Comparison of ENCODE assay signal across 20 cellular contexts in genomic region chr10:97406064-97406463, GRCh38. TPM values are rescaled to one million over a fixed set of nuclear protein-coding genes. Genes with fewer than 3 reads are reported as not detected.
DNase-seq lines count a peak whose midpoint lies in the region; ATAC-seq and TF ChIP-seq lines count a peak whose summit lies in the region.
"Had no signal": no experiment of that assay in that cellular context is flagged by ENCODE, and none has a peak within 500 bp of the region (broad histone marks: within the 10 kb centered on the region; RNA-seq: fewer than 3 reads in every experiment).

No MANE protein-coding gene starts in this region.

- POLR2A ChIA-PET in OCI-LY7 (lab: Charles Lee): interaction anchor here (0.7 kb wide), 1 partner anchor 30 kb away, joined by 3 read pairs; no protein-coding TSS in a partner anchor

- TF ChIP-seq CTCF in HL-60 (IDR thresholded peaks at IDR 0.05; ENCODE audit: insufficient read depth, low read length) (no peak), OCI-LY7 (conservative IDR thresholded peaks at IDR 0.05; ENCODE audit: low read length) (no peak), chondrocyte (IDR thresholded peaks at IDR 0.05) (no peak), GM20000 (IDR thresholded peaks at IDR 0.05; ENCODE audit: extremely low read depth, missing control alignments) (no peak)

- H3K27ac Mint-ChIP-seq in chondrocyte (ENCODE audit: unreplicated experiment): peak overlapping the region; percentile 36
- H3K27ac Mint-ChIP-seq: activated CD4-positive, alpha-beta T cell treated with anti-CD3 and anti-CD28 coated beads, Interleukin-2, amount 10 ng/mL, durations not matched to agents 7 days and 5 days; activated naive CD8-positive, alpha-beta T cell treated with anti-CD3 and anti-CD28 coated beads for 36 hours had no signal

- H3K36me3 Mint-ChIP-seq in chondrocyte (ENCODE audit: low read depth): no peaks in the 10 kb centered on the region
- H3K36me3 Mint-ChIP-seq: activated naive CD8-positive, alpha-beta T cell treated with anti-CD3 and anti-CD28 coated beads for 36 hours; IgD-negative memory B cell had no signal

- H3K4me1 Mint-ChIP-seq in chondrocyte (ENCODE audit: low read depth): peaks cover 10% of the 10 kb centered on the region

- no peaks in the 10 kb centered on the region for H3K79me2 ChIP-seq in OCI-LY7 (ENCODE audit: insufficient read depth, low read depth, low read length)
- H3K79me2 ChIP-seq: hepatocyte had no signal

- H3K27me3 Mint-ChIP-seq in chondrocyte (ENCODE audit: low read depth): no peaks in the 10 kb centered on the region
- H3K27me3 Mint-ChIP-seq: activated CD4-positive, alpha-beta T cell treated with anti-CD3 and anti-CD28 coated beads, Interleukin-2, amount 10 ng/mL, durations not matched to agents 7 days and 5 days; activated naive CD8-positive, alpha-beta T cell treated with anti-CD3 and anti-CD28 coated beads for 36 hours; IgD-negative memory B cell had no signal

- H4K20me1 ChIP-seq in OCI-LY7 (ENCODE audit: insufficient read depth, low read length): no peaks in the 10 kb centered on the region

- peak; percentile 84 to 96 for DNase-seq in HL-60 (ENCODE audit: low read depth in 1 of 2, low spot score in 1 of 2)
- DNase-seq in OCI-LY7 (ENCODE audit: low spot score): no peak
- DNase-seq in chondrocyte (ENCODE audit: low spot score): no peak
- no peak for DNase-seq in left cardiac atrium
- DNase-seq in GM20000 (ENCODE audit: low spot score): no peak
- DNase-seq in NCI-H146 treated with DMSO at 0.1 percent for 48 hours (lab: John Stamatoyannopoulos, UW; ENCODE audit: unreplicated experiment): no peak
- DNase-seq: activated CD4-positive, alpha-beta T cell treated with anti-CD3 and anti-CD28 coated beads, Interleukin-2, amount 10 ng/mL, durations not matched to agents 7 days and 5 days; activated naive CD8-positive, alpha-beta T cell treated with anti-CD3 and anti-CD28 coated beads for 36 hours; activated T-cell treated with anti-CD3 and anti-CD28 coated beads, Interleukin-2, amount 50 U/mL, for 48 hours; DMS53; NCI-H1105 treated with DMSO at 0.1 percent for 48 hours; NCI-H2171; right lobe of liver; SHP77 treated with DMSO at 0.1 percent for 48 hours; stimulated activated CD4-positive, alpha-beta T cell treated with anti-CD3 and anti-CD28 coated beads, Interleukin-2, amount 100 ng/mL, for 24 hours; T-helper 9 cell had no signal

- H3K9me3 Mint-ChIP-seq in chondrocyte (ENCODE audit: low read depth): no peaks in the 10 kb centered on the region
- H3K9me3 Mint-ChIP-seq: activated CD4-positive, alpha-beta T cell treated with anti-CD3 and anti-CD28 coated beads, Interleukin-2, amount 10 ng/mL, durations not matched to agents 7 days and 5 days; activated naive CD8-positive, alpha-beta T cell treated with anti-CD3 and anti-CD28 coated beads for 36 hours; IgD-negative memory B cell had no signal

- no peak for ATAC-seq in left cardiac atrium

- BruUV-seq in OCI-LY7 (replicated peaks; lab: Mats Ljungman, UMichigan): no TSS peak

- no peak overlapping the region for H3K4me2 ChIP-seq in OCI-LY7 (ENCODE audit: low read length)
- H3K4me2 ChIP-seq: hepatocyte had no signal

- H2AFZ ChIP-seq in OCI-LY7 (ENCODE audit: low read length): 0 out of 2 replicates have a peak overlapping the region, but pooled peaks have one; percentile 91
- H2AFZ ChIP-seq: hepatocyte had no signal

- no peaks in the 10 kb centered on the region for H3K9me3 ChIP-seq in OCI-LY7 (ENCODE audit: low read length)
- H3K9me3 ChIP-seq in skeletal muscle tissue (ENCODE audit: control insufficient read depth in 3 of 3, low read length in 3 of 3): no peaks in the 10 kb centered on the region
- H3K9me3 ChIP-seq: right lobe of liver, thoracic aorta had no signal

- H3K27ac ChIP-seq in HL-60 (replicated peaks) (peak overlapping the region; percentile 90), OCI-LY7 (ENCODE audit: low read depth, low read length, poor library complexity, severe bottlenecking) (no peak overlapping the region), skeletal muscle tissue (ENCODE audit: low read depth, low read length) (peak overlapping the region; percentile 40)
- H3K27ac ChIP-seq: hepatocyte, thoracic aorta had no signal

- intact Hi-C loops in OCI-LY7 (cut with micrococcal nuclease; ENCODE audit: unreplicated experiment): loop anchor here (2.0 kb wide), 1 partner anchor 207 kb away; no protein-coding TSS in a partner anchor
- intact Hi-C loops in left cardiac atrium (cut with DNase I): loop anchor here in 1 of 2 donors (5.0 kb wide), 1 partner anchor 146 kb away; no protein-coding TSS in a partner anchor

- no peak overlapping the region for H3K4me3 ChIP-seq in HL-60 (replicated peaks; ENCODE audit: insufficient read depth, low read length)
- H3K4me3 ChIP-seq in OCI-LY7 (ENCODE audit: low read depth, low read length, poor library complexity, severe bottlenecking): no peak overlapping the region
- H3K4me3 ChIP-seq in skeletal muscle tissue (ENCODE audit: low read length in 3 of 3): no peak overlapping the region
- H3K4me3 ChIP-seq: hepatocyte, right lobe of liver, thoracic aorta had no signal

- no peaks in the 10 kb centered on the region for H3K27me3 ChIP-seq in HL-60 (ENCODE audit: insufficient read depth, poor library complexity, severe bottlenecking)
- H3K27me3 ChIP-seq in skeletal muscle tissue (ENCODE audit: control insufficient read depth in 3 of 3, insufficient read depth in 3 of 3, low read length in 3 of 3): no peaks in the 10 kb centered on the region
- H3K27me3 ChIP-seq: hepatocyte, right lobe of liver had no signal

- H3K36me3 ChIP-seq in OCI-LY7 (ENCODE audit: insufficient read depth, low read length): no peaks in the 10 kb centered on the region
- no peaks in the 10 kb centered on the region for H3K36me3 ChIP-seq in skeletal muscle tissue (ENCODE audit: control insufficient read depth in 3 of 3, insufficient read depth in 3 of 3, low read length in 3 of 3)
- H3K36me3 ChIP-seq: right lobe of liver, thoracic aorta had no signal

- no peak overlapping the region for H3K4me3 Mint-ChIP-seq in chondrocyte (ENCODE audit: unreplicated experiment)
- H3K4me3 Mint-ChIP-seq: activated CD4-positive, alpha-beta T cell treated with anti-CD3 and anti-CD28 coated beads, Interleukin-2, amount 10 ng/mL, durations not matched to agents 7 days and 5 days; activated naive CD8-positive, alpha-beta T cell treated with anti-CD3 and anti-CD28 coated beads for 36 hours had no signal

- H3K9me2 ChIP-seq in OCI-LY7 (ENCODE audit: insufficient read depth, low read length): no peaks in the 10 kb centered on the region

- H3K4me1 ChIP-seq in OCI-LY7 (ENCODE audit: insufficient read depth, low read length, poor library complexity, severe bottlenecking) (peaks cover 24% of the 10 kb centered on the region), skeletal muscle tissue (ENCODE audit: control insufficient read depth in 3 of 3, insufficient read depth in 3 of 3, low read length in 3 of 3) (peaks cover 7 to 11% (median 8%) of the 10 kb centered on the region in 3 donors)

- CTCF ChIA-PET in OCI-LY7 (lab: Charles Lee; ENCODE audit: unreplicated experiment): no interaction called here

- no peak overlapping the region for H3K9ac ChIP-seq in skeletal muscle tissue (ENCODE audit: low read depth in 1 of 3, low read length in 3 of 3)

RNA-seq across cellular contexts. Expression of gene RRP12, which starts 4.9 kb away (rescaled TPM):
- 32.1 and 38.6 TPM in 2 replicates for total RNA-seq in OCI-LY7 (2014; rRNA removed; shearing (Covaris generic))
- total RNA-seq in OCI-LY7 (2022): 32.7 and 39.3 TPM in 2 replicates
- 22.1 to 42.8 TPM (median 28.3 TPM) in 3 replicates for total RNA-seq in chondrocyte
- 15.1 TPM for total RNA-seq in skeletal muscle tissue
- total RNA-seq in left cardiac atrium: 10 to 100 TPM in 1 of 2 donors, 1 to 10 TPM in 1; 7.6 to 27.2 TPM

RNA-seq across cellular contexts. Expression of gene PGAM1, which starts 19.9 kb away (rescaled TPM):
- total RNA-seq in OCI-LY7 (2014; rRNA removed; shearing (Covaris generic)): 243 and 289 TPM in 2 replicates
- 286 and 467 TPM in 2 replicates for total RNA-seq in OCI-LY7 (2022)
- total RNA-seq in chondrocyte: 304 to 334 TPM (median 324 TPM) in 3 replicates
- 57.9 TPM for total RNA-seq in skeletal muscle tissue
- 100 to 1,000 TPM; 258 to 344 TPM for total RNA-seq in left cardiac atrium

RNA-seq across cellular contexts. Expression of gene EXOSC1, which starts 39.7 kb away (rescaled TPM):
- total RNA-seq in OCI-LY7 (2014; rRNA removed; shearing (Covaris generic)): 46.8 and 59.6 TPM in 2 replicates
- total RNA-seq in OCI-LY7 (2022) (54.8 and 56.2 TPM in 2 replicates), chondrocyte (28.6 to 41.2 TPM (median 28.7 TPM) in 3 replicates), skeletal muscle tissue (27.1 TPM), left cardiac atrium (10 to 100 TPM; 16.6 to 18.6 TPM)

RNA-seq across cellular contexts. Expression of gene ZDHHC16, which starts 39.9 kb away (rescaled TPM):
- total RNA-seq in OCI-LY7 (2014; rRNA removed; shearing (Covaris generic)): 28.7 and 31.0 TPM in 2 replicates
- 35.8 and 38.4 TPM in 2 replicates for total RNA-seq in OCI-LY7 (2022)
- 50.4 to 64.8 TPM (median 53.0 TPM) in 3 replicates for total RNA-seq in chondrocyte
- total RNA-seq in skeletal muscle tissue: 32.4 TPM
- total RNA-seq in left cardiac atrium: 10 to 100 TPM; 26.2 to 26.5 TPM

Comparison
In these comparisons a context has a peak if more than half of its experiments do, and no peak if none do; other contexts are left out.
1. DNase-seq: peak in HL-60 (2 of 2); none in OCI-LY7 (single experiment), chondrocyte (single experiment), left cardiac atrium (single experiment), GM20000 (single experiment) and NCI-H146 treated with DMSO at 0.1 percent for 48 hours (single experiment).